In genomic region chr1:43315481-43315880, GRCh38 we compare ENCODE assay signal across 26 cellular contexts. TPM values are rescaled to one million over a fixed set of nuclear protein-coding genes. Genes with fewer than 3 reads are reported as not detected.
"Had no signal": no experiment of that assay in that cellular context is flagged by ENCODE, and none has a peak within 500 bp of the region (broad histone marks: within the 10 kb centered on the region; RNA-seq: fewer than 3 reads in every experiment).

No MANE protein-coding gene starts in this region.

- H3K4me3 Mint-ChIP-seq: activated B cell treated with CpG ODN at 0.5 μM for 24 hours; activated CD4-positive, alpha-beta T cell treated with anti-CD3 and anti-CD28 coated beads, Interleukin-2, amount 10 ng/mL, durations not matched to agents 7 days and 5 days; activated naive CD8-positive, alpha-beta T cell treated with anti-CD3 and anti-CD28 coated beads, Interleukin-2, amount 10 ng/mL, durations not matched to agents 7 days and 5 days; nephron; T-helper 2 cell treated with Interferon-gamma antibody and Interleukin-4, amounts not matched to agents 5 μg/mL and 100 μg/mL, for 36 hours had no signal

- H3K9me3 ChIP-seq: breast epithelium, gastrocnemius medialis, SJSA1, testis, upper lobe of left lung had no signal

- DNase-seq: activated B cell treated with CpG ODN at 0.5 μM for 24 hours; activated CD4-positive, alpha-beta T cell treated with anti-CD3 and anti-CD28 coated beads, Interleukin-2, amount 10 ng/mL, durations not matched to agents 7 days and 5 days; activated naive CD4-positive, alpha-beta T cell; activated naive CD8-positive, alpha-beta T cell treated with anti-CD3 and anti-CD28 coated beads, Interleukin-2, amount 10 ng/mL, durations not matched to agents 7 days and 5 days; dermis blood vessel endothelial cell; gastrocnemius medialis; kidney; left ventricle myocardium superior; mesendoderm; stimulated activated CD4-positive, alpha-beta T cell treated with anti-CD3 and anti-CD28 coated beads, Interleukin-15, amount 100 ng/mL, for 24 hours; stimulated activated CD4-positive, alpha-beta T cell treated with anti-CD3 and anti-CD28 coated beads, Interleukin-4, amount 100 ng/mL, for 24 hours; stimulated activated naive CD4-positive, alpha-beta T cell treated with Interleukin-2 at 50 U/mL for 16 hours; SW 1271; testis; upper lobe of left lung had no signal

- H3K4me3 ChIP-seq: breast epithelium, gastrocnemius medialis, SJSA1, testis, upper lobe of left lung had no signal

- H3K4me1 ChIP-seq: breast epithelium, gastrocnemius medialis, SJSA1, testis, upper lobe of left lung had no signal

- H3K27ac Mint-ChIP-seq: activated B cell treated with CpG ODN at 0.5 μM for 24 hours; activated CD4-positive, alpha-beta T cell treated with anti-CD3 and anti-CD28 coated beads, Interleukin-2, amount 10 ng/mL, durations not matched to agents 7 days and 5 days; activated naive CD8-positive, alpha-beta T cell treated with anti-CD3 and anti-CD28 coated beads, Interleukin-2, amount 10 ng/mL, durations not matched to agents 7 days and 5 days; nephron; T-helper 2 cell treated with Interferon-gamma antibody and Interleukin-4, amounts not matched to agents 5 μg/mL and 100 μg/mL, for 36 hours had no signal

- H3K9me3 Mint-ChIP-seq: activated B cell treated with CpG ODN at 0.5 μM for 24 hours; activated CD4-positive, alpha-beta T cell treated with anti-CD3 and anti-CD28 coated beads, Interleukin-2, amount 10 ng/mL, durations not matched to agents 7 days and 5 days; activated naive CD8-positive, alpha-beta T cell treated with anti-CD3 and anti-CD28 coated beads, Interleukin-2, amount 10 ng/mL, durations not matched to agents 7 days and 5 days; nephron; T-helper 2 cell treated with Interferon-gamma antibody and Interleukin-4, amounts not matched to agents 5 μg/mL and 100 μg/mL, for 36 hours had no signal

- ATAC-seq: gastrocnemius medialis, left ventricle myocardium superior had no signal

- H3K27ac ChIP-seq: breast epithelium, gastrocnemius medialis, SJSA1, testis, upper lobe of left lung had no signal

- H3K27me3 Mint-ChIP-seq: activated B cell treated with CpG ODN at 0.5 μM for 24 hours; activated CD4-positive, alpha-beta T cell treated with anti-CD3 and anti-CD28 coated beads, Interleukin-2, amount 10 ng/mL, durations not matched to agents 7 days and 5 days; activated naive CD8-positive, alpha-beta T cell treated with anti-CD3 and anti-CD28 coated beads, Interleukin-2, amount 10 ng/mL, durations not matched to agents 7 days and 5 days had no signal

- H3K36me3 ChIP-seq: breast epithelium, gastrocnemius medialis, SJSA1 had no signal

- H3K36me3 Mint-ChIP-seq: activated naive CD8-positive, alpha-beta T cell treated with anti-CD3 and anti-CD28 coated beads, Interleukin-2, amount 10 ng/mL, durations not matched to agents 7 days and 5 days had no signal

- H3K4me1 Mint-ChIP-seq: activated B cell treated with CpG ODN at 0.5 μM for 24 hours; activated CD4-positive, alpha-beta T cell treated with anti-CD3 and anti-CD28 coated beads, Interleukin-2, amount 10 ng/mL, durations not matched to agents 7 days and 5 days; activated naive CD8-positive, alpha-beta T cell treated with anti-CD3 and anti-CD28 coated beads, Interleukin-2, amount 10 ng/mL, durations not matched to agents 7 days and 5 days; nephron had no signal

- H3K27me3 ChIP-seq: breast epithelium, gastrocnemius medialis, SJSA1, testis, upper lobe of left lung had no signal

RNA-seq across cellular contexts. Expression of gene TIE1, which starts 14.7 kb away (rescaled TPM):
- total RNA-seq: activated B cell treated with CpG ODN at 0.5 μM for 24 hours; activated CD4-positive, alpha-beta T cell treated with anti-CD3 and anti-CD28 coated beads, Interleukin-2, amount 10 ng/mL, durations not matched to agents 7 days and 5 days; osteoblast had no signal

RNA-seq across cellular contexts. Expression of gene MPL, which starts 22.1 kb away (rescaled TPM):
- total RNA-seq: activated B cell treated with CpG ODN at 0.5 μM for 24 hours; activated CD4-positive, alpha-beta T cell treated with anti-CD3 and anti-CD28 coated beads, Interleukin-2, amount 10 ng/mL, durations not matched to agents 7 days and 5 days; activated CD8-positive, alpha-beta memory T cell treated with anti-CD3 and anti-CD28 coated beads for 36 hours; activated naive CD8-positive, alpha-beta T cell treated with anti-CD3 and anti-CD28 coated beads, Interleukin-2, amount 10 ng/mL, durations not matched to agents 7 days and 5 days; breast epithelium; cerebellum; dermis blood vessel endothelial cell; epithelial cell of proximal tubule; gastrocnemius medialis; osteoblast; renal cortical epithelial cell; SJSA1; skeletal muscle tissue had no signal

RNA-seq across cellular contexts. Expression of gene C1orf210, which starts 30.1 kb away (rescaled TPM):
- total RNA-seq: activated B cell treated with CpG ODN at 0.5 μM for 24 hours; activated CD4-positive, alpha-beta T cell treated with anti-CD3 and anti-CD28 coated beads, Interleukin-2, amount 10 ng/mL, durations not matched to agents 7 days and 5 days; activated CD8-positive, alpha-beta memory T cell treated with anti-CD3 and anti-CD28 coated beads for 36 hours; activated naive CD8-positive, alpha-beta T cell treated with anti-CD3 and anti-CD28 coated beads, Interleukin-2, amount 10 ng/mL, durations not matched to agents 7 days and 5 days; aorta; cerebellum; dermis blood vessel endothelial cell; left ventricle myocardium superior; osteoblast; SJSA1; skeletal muscle tissue had no signal

RNA-seq across cellular contexts. Expression of gene TMEM125, which starts 45.7 kb away (rescaled TPM):
- total RNA-seq: activated B cell treated with CpG ODN at 0.5 μM for 24 hours; activated CD4-positive, alpha-beta T cell treated with anti-CD3 and anti-CD28 coated beads, Interleukin-2, amount 10 ng/mL, durations not matched to agents 7 days and 5 days; activated CD8-positive, alpha-beta memory T cell treated with anti-CD3 and anti-CD28 coated beads for 36 hours; activated naive CD8-positive, alpha-beta T cell treated with anti-CD3 and anti-CD28 coated beads, Interleukin-2, amount 10 ng/mL, durations not matched to agents 7 days and 5 days; aorta; dermis blood vessel endothelial cell; gastrocnemius medialis; left ventricle myocardium superior; osteoblast; SJSA1 had no signal
